ENCODE assay signal across 23 cellular contexts in the genomic region with DNA sequence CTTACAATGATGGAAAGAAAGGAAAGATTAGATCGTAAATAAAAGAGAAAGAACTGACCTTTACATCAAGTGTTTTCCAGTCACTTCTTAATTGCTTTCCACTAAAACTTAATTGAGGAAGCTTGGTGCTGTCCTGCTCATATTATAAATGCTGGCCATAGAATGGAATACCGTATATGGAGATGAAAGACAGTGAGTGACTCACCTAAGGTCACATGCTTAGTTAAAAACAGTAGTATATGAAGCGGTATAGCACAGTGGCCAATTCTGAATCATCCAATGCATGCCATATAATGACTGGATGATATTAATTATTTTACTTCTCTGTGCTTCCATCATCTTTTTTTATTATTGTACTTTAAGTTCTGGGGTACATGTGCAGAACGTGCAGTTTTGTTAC.
DNase-seq lines count a peak whose midpoint lies in the region; ATAC-seq and TF ChIP-seq lines count a peak whose summit lies in the region.
"Had no signal": no experiment of that assay in that cellular context is flagged by ENCODE, and none has a peak within 500 bp of the region (broad histone marks: within the 10 kb centered on the region; RNA-seq: fewer than 3 reads in every experiment).

No MANE protein-coding gene starts in this region.

- intact Hi-C loops in mucosa of descending colon (cut with DNase I, micrococcal nuclease), result no loop called here

- H3K4me1 ChIP-seq in mucosa of descending colon (ENCODE audit: low read depth), result no peaks in the 10 kb centered on the region
- H3K4me1 ChIP-seq: A549; BE2C; BLaER1 treated with 17β-estradiol and CSF1 and Interleukin-3, amounts not matched to agents 10 nM and 100 nM had no signal

- H3K4me3 ChIP-seq in mucosa of descending colon, result no peak overlapping the region
- H3K4me3 ChIP-seq: A549; BLaER1 treated with 17β-estradiol and CSF1 and Interleukin-3, amounts not matched to agents 10 nM and 100 nM; GM12878; GM23338 had no signal

- ATAC-seq in mucosa of descending colon (peak; percentile 58), HG03439 (IDR thresholded peaks at IDR 0.05; ENCODE audit: unreplicated experiment) (no peak)
- ATAC-seq: A549, GM12878, GM23338, HCT116 had no signal

- no peaks in the 10 kb centered on the region for H3K9me3 ChIP-seq in mucosa of descending colon
- H3K9me3 ChIP-seq: A549; BE2C; BLaER1 treated with 17β-estradiol and CSF1 and Interleukin-3, amounts not matched to agents 10 nM and 100 nM had no signal

- peak; percentile 1 for DNase-seq in NCI-H2029 (lab: John Stamatoyannopoulos, UW)
- no peak for DNase-seq in NCI-H2029 treated with DMSO at 0.1 percent for 48 hours (lab: John Stamatoyannopoulos, UW)
- DNase-seq in NCI-H69 (lab: John Stamatoyannopoulos, UW), result peak; percentile 50
- peak; percentile 77 for DNase-seq in SW480 (ENCODE audit: low spot score)
- DNase-seq in mucosa of descending colon, result no peak
- no peak for DNase-seq in GM19238 (ENCODE audit: insufficient read length, low spot score)
- DNase-seq in dedifferentiated amniotic fluid mesenchymal stem cell (ENCODE audit: extremely low spot score), result no peak
- DNase-seq: ACHN; AML-193; BE2C; Calu3; CD4-positive, alpha-beta T cell; COR-L47; DMS79; EL; GDM1; H9 had no signal

- no peaks in the 10 kb centered on the region for H3K36me3 ChIP-seq in mucosa of descending colon (ENCODE audit: low read depth)
- H3K36me3 ChIP-seq: BE2C; BLaER1 treated with 17β-estradiol and CSF1 and Interleukin-3, amounts not matched to agents 10 nM and 100 nM had no signal

- no peak for TF ChIP-seq CTCF in mucosa of descending colon (IDR thresholded peaks at IDR 0.05)

Comparison
In these comparisons a context has a peak if more than half of its experiments do, and no peak if none do; other contexts are left out.
1. DNase-seq: peak in NCI-H2029 (single experiment), NCI-H69 (single experiment) and SW480 (single experiment); none in NCI-H2029 treated with DMSO at 0.1 percent for 48 hours (single experiment), mucosa of descending colon (0 of 3), GM19238 (single experiment) and dedifferentiated amniotic fluid mesenchymal stem cell (single experiment).